1 cellular context compared by ENCODE assay signal in genomic region chr3:58425782-58426181, GRCh38.
TF ChIP-seq lines count a peak whose summit lies in the region.

No MANE protein-coding gene starts in this region.

TF ChIP-seq in SK-N-SH treated with all-trans-retinoic acid at 6 μM for 48 hours, 23 proteins besides CTCF, POLR2A, EP300 and RAD21 (continued from another document):
- no peak for TF ChIP-seq PPARA (CRISPR knock-in tag; IDR thresholded peaks at IDR 0.05; ENCODE audit: borderline replicate concordance)
